Comparison of ENCODE assay signal across 41 cellular contexts in genomic region chr9:71162136-71162535, GRCh38. TPM values are rescaled to one million over a fixed set of nuclear protein-coding genes. Genes with fewer than 3 reads are reported as not detected.
"Had no signal": no experiment of that assay in that cellular context is flagged by ENCODE, and none has a peak within 500 bp of the region (broad histone marks: within the 10 kb centered on the region; RNA-seq: fewer than 3 reads in every experiment).

No MANE protein-coding gene starts in this region.

- FAIRE-seq: astrocyte, bronchial epithelial cell had no signal

- H3K36me3 Mint-ChIP-seq: activated naive CD4-positive, alpha-beta T cell treated with anti-CD3 and anti-CD28 coated beads, Interleukin-2, amount 10 ng/mL, durations not matched to agents 7 days and 5 days; activated naive CD4-positive, alpha-beta T cell treated with anti-CD3 and anti-CD28 coated beads, Interleukin-2, amount 50 U/mL, for 24 hours; activated naive CD4-positive, alpha-beta T cell treated with anti-CD3 and anti-CD28 coated beads, Interleukin-2, amount 50 U/mL, for 72 hours; activated naive CD8-positive, alpha-beta T cell; activated naive CD8-positive, alpha-beta T cell treated with anti-CD3 and anti-CD28 coated beads for 36 hours; activated naive CD8-positive, alpha-beta T cell treated with anti-CD3 and anti-CD28 coated beads, Interleukin-2, amount 10 ng/mL, durations not matched to agents 7 days and 5 days; brain had no signal

- H3K27ac ChIP-seq: adrenal gland, ascending aorta, body of pancreas, brain microvascular endothelial cell, breast epithelium, cardiac muscle cell had no signal

- H3K27ac Mint-ChIP-seq: activated naive CD4-positive, alpha-beta T cell treated with anti-CD3 and anti-CD28 coated beads for 36 hours; activated naive CD4-positive, alpha-beta T cell treated with anti-CD3 and anti-CD28 coated beads, Interleukin-2, amount 10 ng/mL, durations not matched to agents 7 days and 5 days; activated naive CD4-positive, alpha-beta T cell treated with anti-CD3 and anti-CD28 coated beads, Interleukin-2, amount 50 U/mL, for 24 hours; activated naive CD4-positive, alpha-beta T cell treated with anti-CD3 and anti-CD28 coated beads, Interleukin-2, amount 50 U/mL, for 72 hours; activated naive CD8-positive, alpha-beta T cell; activated naive CD8-positive, alpha-beta T cell treated with anti-CD3 and anti-CD28 coated beads for 36 hours; activated naive CD8-positive, alpha-beta T cell treated with anti-CD3 and anti-CD28 coated beads, Interleukin-2, amount 10 ng/mL, durations not matched to agents 7 days and 5 days; activated naive CD8-positive, alpha-beta T cell treated with anti-CD3 and anti-CD28 coated beads, Interleukin-2, amount 50 U/mL, for 24 hours; activated T-cell treated with anti-CD3 and anti-CD28 coated beads, Interleukin-2, amount 50 U/mL, for 24 hours; activated T-cell treated with anti-CD3 and anti-CD28 coated beads, Interleukin-2, amount 50 U/mL, for 72 hours; activated T-helper 1 cell treated with anti-CD3 and anti-CD28 coated beads, Interleukin-12 subunit alpha, Interleukin-12 subunit beta, Interleukin-2, Interleukin-4 antibody, amounts not matched to agents 30 ng/mL and 10 ng/mL and 1 ng/mL, durations not matched to agents 14 hours and 24 hours and 36 hours; activated T-helper 17 cell treated with anti-CD3 and anti-CD28 coated beads, Interleukin-2, amount 50 U/mL, for 72 hours; brain had no signal

- H3K4me3 ChIP-seq: adrenal gland, ascending aorta, body of pancreas, breast epithelium, cardiac muscle cell had no signal

- H3K9me3 Mint-ChIP-seq: activated naive CD4-positive, alpha-beta T cell treated with anti-CD3 and anti-CD28 coated beads for 36 hours; activated naive CD4-positive, alpha-beta T cell treated with anti-CD3 and anti-CD28 coated beads, Interleukin-2, amount 10 ng/mL, durations not matched to agents 7 days and 5 days; activated naive CD4-positive, alpha-beta T cell treated with anti-CD3 and anti-CD28 coated beads, Interleukin-2, amount 50 U/mL, for 24 hours; activated naive CD4-positive, alpha-beta T cell treated with anti-CD3 and anti-CD28 coated beads, Interleukin-2, amount 50 U/mL, for 72 hours; activated naive CD8-positive, alpha-beta T cell treated with anti-CD3 and anti-CD28 coated beads for 36 hours; activated naive CD8-positive, alpha-beta T cell treated with anti-CD3 and anti-CD28 coated beads, Interleukin-2, amount 10 ng/mL, durations not matched to agents 7 days and 5 days; activated naive CD8-positive, alpha-beta T cell treated with anti-CD3 and anti-CD28 coated beads, Interleukin-2, amount 50 U/mL, for 24 hours; activated T-cell treated with anti-CD3 and anti-CD28 coated beads, Interleukin-2, amount 50 U/mL, for 24 hours; activated T-cell treated with anti-CD3 and anti-CD28 coated beads, Interleukin-2, amount 50 U/mL, for 4 hours; activated T-cell treated with anti-CD3 and anti-CD28 coated beads, Interleukin-2, amount 50 U/mL, for 72 hours; activated T-helper 1 cell treated with anti-CD3 and anti-CD28 coated beads, Interleukin-12 subunit alpha, Interleukin-12 subunit beta, Interleukin-2, Interleukin-4 antibody, amounts not matched to agents 30 ng/mL and 10 ng/mL and 1 ng/mL, durations not matched to agents 14 hours and 24 hours and 36 hours; activated T-helper 17 cell treated with anti-CD3 and anti-CD28 coated beads, Interleukin-2, amount 50 U/mL, for 72 hours; brain had no signal

- H3K27me3 ChIP-seq: adrenal gland, ascending aorta, body of pancreas, brain microvascular endothelial cell, breast epithelium, cardiac muscle cell had no signal

- H3K4me1 ChIP-seq: adrenal gland, ascending aorta, body of pancreas, breast epithelium had no signal

- H3K36me3 ChIP-seq: adrenal gland, ascending aorta, brain microvascular endothelial cell, breast epithelium, cardiac muscle cell had no signal

- DNase-seq: activated effector memory CD4-positive, alpha-beta T cell treated with anti-CD3 and anti-CD28 coated beads, Interleukin-2, amount 50 U/mL, for 16 hours; activated effector memory CD4-positive, alpha-beta T cell treated with Interleukin-2 at 50 U/mL for 16 hours; activated gamma-delta T cell; activated gamma-delta T cell treated with Interleukin-2 at 50 U/mL for 16 hours; activated naive CD4-positive, alpha-beta T cell; activated naive CD4-positive, alpha-beta T cell treated with anti-CD3 and anti-CD28 coated beads for 36 hours; activated naive CD4-positive, alpha-beta T cell treated with anti-CD3 and anti-CD28 coated beads, Interleukin-2, amount 10 ng/mL, durations not matched to agents 7 days and 5 days; activated naive CD4-positive, alpha-beta T cell treated with anti-CD3 and anti-CD28 coated beads, Interleukin-2, amount 50 U/mL, for 16 hours; activated naive CD4-positive, alpha-beta T cell treated with Interleukin-2 at 50 U/mL for 16 hours; activated naive CD8-positive, alpha-beta T cell treated with anti-CD3 and anti-CD28 coated beads for 36 hours; activated naive CD8-positive, alpha-beta T cell treated with anti-CD3 and anti-CD28 coated beads, Interleukin-2, amount 10 ng/mL, durations not matched to agents 7 days and 5 days; activated naive CD8-positive, alpha-beta T cell treated with anti-CD3 and anti-CD28 coated beads, Interleukin-2, amount 50 U/mL, for 24 hours; activated T-cell treated with anti-CD3 and anti-CD28 coated beads for 4 hours; activated T-cell treated with anti-CD3 and anti-CD28 coated beads, Interleukin-2, amount 50 U/mL, for 1 hour; activated T-cell treated with anti-CD3 and anti-CD28 coated beads, Interleukin-2, amount 50 U/mL, for 24 hours; activated T-cell treated with anti-CD3 and anti-CD28 coated beads, Interleukin-2, amount 50 U/mL, for 4 hours; activated T-cell treated with anti-CD3 and anti-CD28 coated beads, Interleukin-2, amount 50 U/mL, for 48 hours; activated T-cell treated with anti-CD3 and anti-CD28 coated beads, Interleukin-2, amount 50 U/mL, for 72 hours; adrenal gland; amniotic stem cell; amygdala; anterior cingulate cortex; aorta; body of pancreas; brain microvascular endothelial cell; caudate nucleus; central memory CD4-positive, alpha-beta T cell; cerebellar nuclear complex had no signal

- H3K9me3 ChIP-seq: adrenal gland, ascending aorta, body of pancreas, breast epithelium had no signal

- H3K4me3 Mint-ChIP-seq: activated naive CD4-positive, alpha-beta T cell treated with anti-CD3 and anti-CD28 coated beads for 36 hours; activated naive CD4-positive, alpha-beta T cell treated with anti-CD3 and anti-CD28 coated beads, Interleukin-2, amount 10 ng/mL, durations not matched to agents 7 days and 5 days; activated naive CD4-positive, alpha-beta T cell treated with anti-CD3 and anti-CD28 coated beads, Interleukin-2, amount 50 U/mL, for 24 hours; activated naive CD8-positive, alpha-beta T cell; activated naive CD8-positive, alpha-beta T cell treated with anti-CD3 and anti-CD28 coated beads for 36 hours; activated naive CD8-positive, alpha-beta T cell treated with anti-CD3 and anti-CD28 coated beads, Interleukin-2, amount 10 ng/mL, durations not matched to agents 7 days and 5 days; activated naive CD8-positive, alpha-beta T cell treated with anti-CD3 and anti-CD28 coated beads, Interleukin-2, amount 50 U/mL, for 24 hours; activated T-cell treated with anti-CD3 and anti-CD28 coated beads, Interleukin-2, amount 50 U/mL, for 24 hours; activated T-cell treated with anti-CD3 and anti-CD28 coated beads, Interleukin-2, amount 50 U/mL, for 4 hours; activated T-cell treated with anti-CD3 and anti-CD28 coated beads, Interleukin-2, amount 50 U/mL, for 72 hours; activated T-helper 1 cell treated with anti-CD3 and anti-CD28 coated beads, Interleukin-12 subunit alpha, Interleukin-12 subunit beta, Interleukin-2, Interleukin-4 antibody, amounts not matched to agents 30 ng/mL and 10 ng/mL and 1 ng/mL, durations not matched to agents 14 hours and 24 hours and 36 hours; activated T-helper 17 cell treated with anti-CD3 and anti-CD28 coated beads, Interleukin-2, amount 50 U/mL, for 72 hours; brain; central memory CD8-positive, alpha-beta T cell had no signal

- ATAC-seq: activated naive CD4-positive, alpha-beta T cell treated with anti-CD3 and anti-CD28 coated beads, Interleukin-2, amount 50 U/mL, for 72 hours; activated naive CD8-positive, alpha-beta T cell treated with anti-CD3 and anti-CD28 coated beads, Interleukin-2, amount 50 U/mL, for 24 hours; activated T-cell treated with anti-CD3 and anti-CD28 coated beads, Interleukin-2, amount 50 U/mL, for 4 hours; activated T-cell treated with anti-CD3 and anti-CD28 coated beads, Interleukin-2, amount 50 U/mL, for 72 hours; activated T-helper 17 cell treated with anti-CD3 and anti-CD28 coated beads, Interleukin-2, amount 50 U/mL, for 72 hours; body of pancreas had no signal

- H3K27me3 Mint-ChIP-seq: activated naive CD4-positive, alpha-beta T cell treated with anti-CD3 and anti-CD28 coated beads, Interleukin-2, amount 10 ng/mL, durations not matched to agents 7 days and 5 days; activated naive CD4-positive, alpha-beta T cell treated with anti-CD3 and anti-CD28 coated beads, Interleukin-2, amount 50 U/mL, for 24 hours; activated naive CD8-positive, alpha-beta T cell; activated naive CD8-positive, alpha-beta T cell treated with anti-CD3 and anti-CD28 coated beads for 36 hours; activated naive CD8-positive, alpha-beta T cell treated with anti-CD3 and anti-CD28 coated beads, Interleukin-2, amount 10 ng/mL, durations not matched to agents 7 days and 5 days; activated naive CD8-positive, alpha-beta T cell treated with anti-CD3 and anti-CD28 coated beads, Interleukin-2, amount 50 U/mL, for 24 hours; activated T-cell treated with anti-CD3 and anti-CD28 coated beads, Interleukin-2, amount 50 U/mL, for 24 hours; activated T-helper 17 cell treated with anti-CD3 and anti-CD28 coated beads, Interleukin-2, amount 50 U/mL, for 72 hours; brain; central memory CD8-positive, alpha-beta T cell had no signal

- H3K4me1 Mint-ChIP-seq: activated naive CD4-positive, alpha-beta T cell treated with anti-CD3 and anti-CD28 coated beads, Interleukin-2, amount 10 ng/mL, durations not matched to agents 7 days and 5 days; activated naive CD4-positive, alpha-beta T cell treated with anti-CD3 and anti-CD28 coated beads, Interleukin-2, amount 50 U/mL, for 24 hours; activated naive CD8-positive, alpha-beta T cell treated with anti-CD3 and anti-CD28 coated beads for 36 hours; activated naive CD8-positive, alpha-beta T cell treated with anti-CD3 and anti-CD28 coated beads, Interleukin-2, amount 10 ng/mL, durations not matched to agents 7 days and 5 days; activated naive CD8-positive, alpha-beta T cell treated with anti-CD3 and anti-CD28 coated beads, Interleukin-2, amount 50 U/mL, for 24 hours; activated T-helper 17 cell treated with anti-CD3 and anti-CD28 coated beads, Interleukin-2, amount 50 U/mL, for 72 hours; brain; central memory CD8-positive, alpha-beta T cell had no signal

RNA-seq across cellular contexts. Expression of gene TRPM3, which starts 40.7 kb away (rescaled TPM):
- total RNA-seq: activated naive CD8-positive, alpha-beta T cell treated with anti-CD3 and anti-CD28 coated beads for 36 hours; activated naive CD8-positive, alpha-beta T cell treated with anti-CD3 and anti-CD28 coated beads, Interleukin-2, amount 10 ng/mL, durations not matched to agents 7 days and 5 days; activated T-cell treated with anti-CD3 and anti-CD28 coated beads, Interleukin-2, amount 50 U/mL, for 4 hours; activated T-cell treated with anti-CD3 and anti-CD28 coated beads, Interleukin-2, amount 50 U/mL, for 72 hours; activated T-helper 1 cell treated with anti-CD3 and anti-CD28 coated beads, Interleukin-12 subunit alpha, Interleukin-12 subunit beta, Interleukin-2, Interleukin-4 antibody, amounts not matched to agents 30 ng/mL and 10 ng/mL and 1 ng/mL, durations not matched to agents 14 hours and 24 hours and 36 hours; activated T-helper 17 cell treated with anti-CD3 and anti-CD28 coated beads, Interleukin-2, amount 50 U/mL, for 72 hours; bronchial epithelial cell; chondrocyte had no signal
- polyA plus RNA-seq: cardiac muscle cell had no signal
